ENCODE assay signal across 8 cellular contexts in genomic region chr6:81997091-81997926, GRCh38.
DNase-seq lines count a peak whose midpoint lies in the region; ATAC-seq and TF ChIP-seq lines count a peak whose summit lies in the region.

No MANE protein-coding gene starts in this region.

- peaks cover 4% of the 10 kb centered on the region; the same call in 1 of the 2 replicates for H3K9me3 ChIP-seq in SK-N-MC (ENCODE audit: low read depth, low read length)
- no peaks in the 10 kb centered on the region for H3K9me3 ChIP-seq in mesodermal cell (ENCODE audit: control insufficient read depth, low read length)
- H3K9me3 ChIP-seq in ovary = no peaks in the 10 kb centered on the region

- peak; percentile 72 for ATAC-seq in GM18508 (IDR thresholded peaks at IDR 0.05; ENCODE audit: insufficient read depth, unreplicated experiment)
- ATAC-seq in HG02642 (IDR thresholded peaks at IDR 0.05; ENCODE audit: poor library complexity, unreplicated experiment) = peak; percentile 59
- ATAC-seq in effector memory CD8-positive, alpha-beta T cell (replicated peaks) = no peak

- no peaks in the 10 kb centered on the region for H3K36me3 ChIP-seq in SK-N-MC (ENCODE audit: insufficient read depth, low read length)
- H3K36me3 ChIP-seq in mesodermal cell (ENCODE audit: control insufficient read depth, insufficient read depth, low read length) = no peaks in the 10 kb centered on the region
- H3K36me3 ChIP-seq in ovary = no peaks in the 10 kb centered on the region

- no peak overlapping the region for H3K27ac Mint-ChIP-seq in effector memory CD8-positive, alpha-beta T cell

- peaks cover 0 to 5% of the 10 kb centered on the region in 2 donors for H3K9me3 Mint-ChIP-seq in effector memory CD8-positive, alpha-beta T cell

- DNase-seq in SK-N-MC (ENCODE audit: low read depth, low spot score) (peak; percentile 84), NCI-H128 (lab: John Stamatoyannopoulos, UW; ENCODE audit: unreplicated experiment) (no peak), ovary (no peak)
- DNase-seq in activated CD4-positive, CD25-positive, alpha-beta regulatory T cell treated with anti-CD3 and anti-CD28 coated beads, Interleukin-2, amount 50 U/mL, for 72 hours = no peak
- DNase-seq in effector memory CD8-positive, alpha-beta T cell = no peak

- H3K4me3 ChIP-seq in SK-N-MC (peak overlapping the region; percentile 68), mesodermal cell (ENCODE audit: extremely low read depth, insufficient read depth, low read length, poor library complexity, severe bottlenecking) (no peak overlapping the region), ovary (no peak overlapping the region)

- TF ChIP-seq POLR2A in ovary (IDR thresholded peaks at IDR 0.05) = no peak

- H3K27me3 Mint-ChIP-seq in effector memory CD8-positive, alpha-beta T cell = no peaks in the 10 kb centered on the region

- peak overlapping the region; percentile 69 for H3K9ac ChIP-seq in SK-N-MC (ENCODE audit: insufficient read length)

- no peak for TF ChIP-seq EP300 in ovary (IDR thresholded peaks at IDR 0.05)

- intact Hi-C loops in ovary (cut with DNase I) = no loop called here

- no peaks in the 10 kb centered on the region for H3K27me3 ChIP-seq in ovary

- H3K4me1 Mint-ChIP-seq in effector memory CD8-positive, alpha-beta T cell (ENCODE audit: low read depth in 2 of 2) = no peaks in the 10 kb centered on the region

- no CpG with 5 or more reads among the region's 4 CpGs for WGBS in mesodermal cell (ENCODE audit: insufficient coverage in 2 of 2), 2 experiments
- WGBS in ovary, 3 donors = 67 to 86% (median 79%) methylated on average over 4 of the region's 4 CpGs

- H3K4me1 ChIP-seq in mesodermal cell (ENCODE audit: control insufficient read depth, insufficient read depth, low read length, poor library complexity, severe bottlenecking) (peaks cover 28% of the 10 kb centered on the region), ovary (ENCODE audit: insufficient read depth) (no peaks in the 10 kb centered on the region)

- H3K27ac ChIP-seq in SK-N-MC = peak overlapping the region; percentile 99
- H3K27ac ChIP-seq in mesodermal cell (ENCODE audit: low read depth, low read length, severe bottlenecking) = peak overlapping the region; percentile 72
- H3K27ac ChIP-seq in ovary = no peak overlapping the region

- TF ChIP-seq CTCF in ovary (IDR thresholded peaks at IDR 0.05) = no peak

- H3K4me3 Mint-ChIP-seq in effector memory CD8-positive, alpha-beta T cell = no peak overlapping the region

- H3K36me3 Mint-ChIP-seq in effector memory CD8-positive, alpha-beta T cell (ENCODE audit: insufficient read depth) = no peaks in the 10 kb centered on the region

Comparison
In these comparisons a context has a peak if more than half of its experiments do, and no peak if none do; other contexts are left out.
1. H3K27ac ChIP-seq: peak in SK-N-MC (single experiment) and mesodermal cell (single experiment); none in ovary (0 of 2).